9 cellular contexts compared by ENCODE assay signal in genomic region chr12:30423330-30423729, GRCh38.
"Had no signal": no experiment of that assay in that cellular context is flagged by ENCODE, and none has a peak within 500 bp of the region (broad histone marks: within the 10 kb centered on the region; RNA-seq: fewer than 3 reads in every experiment).

No MANE protein-coding gene starts in this region.

- H3K27ac ChIP-seq: GM23248, HL-60 had no signal

- DNase-seq: GM23248, GOT3, H7, HFFc6, KBM-7 had no signal

- H2AFZ ChIP-seq: GM23248 had no signal

- H3K9ac ChIP-seq: GM23248 had no signal

- H3K36me3 Mint-ChIP-seq: IgD-negative memory B cell had no signal

- H3K36me3 ChIP-seq: HAP-1 had no signal

- ATAC-seq: HCT116 had no signal

- H3K4me3 Mint-ChIP-seq: HFFc6, IgD-negative memory B cell had no signal

- H3K27ac Mint-ChIP-seq: HFFc6 had no signal

- H3K27me3 Mint-ChIP-seq: IgD-negative memory B cell had no signal

- H3K4me1 ChIP-seq: HAP-1 had no signal

- H3K4me1 Mint-ChIP-seq: IgD-negative memory B cell had no signal

- H3K4me3 ChIP-seq: GM23248, HAP-1 had no signal
